1 cellular context compared by ENCODE assay signal in genomic region chr5:10501554-10502075, GRCh38.
TF ChIP-seq lines count a peak whose summit lies in the region.

No MANE protein-coding gene starts in this region.

TF ChIP-seq in IMR-90, 13 proteins besides CTCF, POLR2A, EP300 and RAD21 (continued from another document):
- TF ChIP-seq USF2 (IDR thresholded peaks at IDR 0.05; ENCODE audit: low read depth, low read length) (no peak), RCOR1 (IDR thresholded peaks at IDR 0.05; ENCODE audit: insufficient replicate concordance, low read length) (no peak)
